In the genomic region with DNA sequence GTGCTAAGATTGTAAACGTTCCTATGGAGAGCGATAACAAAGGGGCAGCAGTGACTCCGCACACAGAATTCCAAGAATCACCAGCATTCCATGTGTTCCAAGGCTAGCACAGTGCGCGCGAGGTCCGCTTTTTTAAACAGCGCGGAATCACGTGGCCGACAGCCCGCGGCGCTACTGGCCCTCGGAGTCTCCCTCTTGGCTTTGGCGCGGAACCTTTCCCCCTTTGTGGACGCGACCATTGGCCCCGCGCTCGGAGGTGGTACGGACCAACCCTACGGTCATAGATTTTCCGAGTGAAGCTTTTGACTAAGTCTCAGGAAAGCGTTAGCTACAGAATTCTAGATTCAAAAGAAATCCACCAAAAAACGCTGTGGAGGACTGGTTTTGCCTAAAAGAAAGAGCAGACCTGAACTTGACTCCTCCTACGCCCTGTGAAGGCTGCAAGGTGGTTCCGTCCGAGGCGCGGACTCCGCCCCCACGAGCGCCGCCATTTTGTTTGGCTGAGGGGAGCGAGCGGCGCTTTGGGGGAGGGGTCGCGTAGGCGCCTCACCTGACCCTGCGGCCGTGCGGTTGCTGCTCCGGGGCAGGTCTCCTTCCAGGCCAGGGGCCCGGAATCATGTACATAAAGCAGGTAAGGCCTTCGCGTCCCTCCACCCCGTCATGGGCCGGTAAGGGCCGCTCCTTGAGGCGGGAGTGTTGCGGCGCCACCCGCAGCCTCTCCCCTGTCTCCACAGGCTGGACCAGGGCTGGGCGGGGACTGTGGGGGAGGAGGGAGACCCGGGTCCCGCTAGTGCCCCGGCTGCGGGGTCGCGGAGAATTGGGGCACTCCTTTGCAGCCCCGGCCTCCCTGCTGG, we compare ENCODE assay signal across 8 cellular contexts. TPM values are rescaled to one million over a fixed set of nuclear protein-coding genes. Genes with fewer than 3 reads are reported as not detected.
DNase-seq lines count a peak whose midpoint lies in the region; TF ChIP-seq lines count a peak whose summit lies in the region.

A gene (plus strand): TSS at position 495 of the 854 bp plus-strand sequence. CDS start 122 bp downstream, at position 617.

- peak within 1 kb of the TSS; percentile 99 for H3K14ac ChIP-seq in H9 (ENCODE audit: insufficient read depth, low read length)

- H3K36me3 Mint-ChIP-seq in H9 (ENCODE audit: insufficient read depth in 1 of 3, low read depth in 3 of 3): peaks cover 5 to 18% (median 16%) of the 10 kb centered on the region in 3 experiments; a peak in 6 of 7 replicates

- H4K20me1 ChIP-seq in H9 (ENCODE audit: control insufficient read depth, insufficient read depth, insufficient read length) (no peaks in the 10 kb centered on the region), neural cell (ENCODE audit: insufficient read depth) (no peaks in the 10 kb centered on the region)

- no peak for TF ChIP-seq POLR2A in stomach (IDR thresholded peaks at IDR 0.05)

- DNase-seq in H9: peak; percentile 96
- DNase-seq in MG63: peak; percentile 96
- peak; percentile 87 for DNase-seq in SHP77 treated with DMSO at 0.1 percent for 48 hours (lab: John Stamatoyannopoulos, UW)
- DNase-seq in activated gamma-delta T cell treated with Interleukin-2 at 50 U/mL for 16 hours: peak; percentile 89
- DNase-seq in fibroblast of villous mesenchyme (ENCODE audit: low read depth): peak; percentile 95
- DNase-seq in stomach: peak; percentile 89

- H2AFZ ChIP-seq in H9 (ENCODE audit: low read length): peak within 1 kb of the TSS; percentile 93
- peak within 1 kb of the TSS; percentile 90 for H2AFZ ChIP-seq in neural cell (ENCODE audit: low read depth, low read length)

- no peaks in the 10 kb centered on the region for H3K9me2 ChIP-seq in neural cell (ENCODE audit: insufficient read depth, low read length)

- no peaks in the 10 kb centered on the region for H3K79me1 ChIP-seq in H9 (ENCODE audit: insufficient read depth, low read depth, low read length, poor library complexity, severe bottlenecking)

- H3K4ac ChIP-seq in H9 (ENCODE audit: low read depth, low read length): no peak within 1 kb of the TSS; the same call in 1 of the 2 replicates

- peak within 1 kb of the TSS; percentile 98 for H2BK120ac ChIP-seq in H9 (ENCODE audit: low read depth, low read length, poor library complexity, severe bottlenecking)

- H3F3A ChIP-seq in neural cell (ENCODE audit: insufficient read depth, low read length, poor library complexity, severe bottlenecking): no peaks in the 10 kb centered on the region

- WGBS in H9 (ENCODE audit: extremely low coverage, insufficient read length, low lambda C conversion rate): no CpG with 5 or more reads among the region's 64 CpGs
- WGBS in stomach, 5 donors: 0 to 1% (median 0%) methylated on average over 56 to 64 of the region's 64 CpGs

- no peak within 1 kb of the TSS for H4K8ac ChIP-seq in H9 (replicated peaks; ENCODE audit: insufficient read length, low read depth, low read length)

- H3K9me3 ChIP-seq in ES-I3 (ENCODE audit: control insufficient read depth, insufficient read depth, low read length) (no peaks in the 10 kb centered on the region), H9 (ENCODE audit: control insufficient read depth, low read depth, low read length) (no peaks in the 10 kb centered on the region), MG63 (no peaks in the 10 kb centered on the region), neural cell (ENCODE audit: low read length) (no peaks in the 10 kb centered on the region), stomach (no peaks in the 10 kb centered on the region)

- H2BK15ac ChIP-seq in H9 (ENCODE audit: low read depth, low read length): no peak within 1 kb of the TSS

- peak within 1 kb of the TSS; percentile 99 for H3K18ac ChIP-seq in H9 (ENCODE audit: insufficient read length, low read depth, low read length)

- H3K36me3 ChIP-seq in ES-I3 (ENCODE audit: insufficient read depth, low read length) (0 out of 2 replicates have a peak, but pooled peaks cover 4% of the 10 kb centered on the region), MG63 (peaks cover 20% of the 10 kb centered on the region), neural cell (ENCODE audit: insufficient read depth, low read length) (no peaks in the 10 kb centered on the region), stomach (no peaks in the 10 kb centered on the region)

- no peak within 1 kb of the TSS for H2AK5ac ChIP-seq in H9 (ENCODE audit: insufficient read length, low read length)

- H3K79me2 ChIP-seq in H9 (ENCODE audit: insufficient read depth, low read length): peaks cover 25% of the 10 kb centered on the region; the same call in 1 of the 2 replicates
- peaks cover 48% of the 10 kb centered on the region for H3K79me2 ChIP-seq in neural cell (replicated peaks; ENCODE audit: insufficient read depth, low read length)

- TF ChIP-seq CTCF in H9 (conservative IDR thresholded peaks at IDR 0.05) (no peak), fibroblast of villous mesenchyme (IDR thresholded peaks at IDR 0.05; ENCODE audit: insufficient read depth, low read depth, low read length) (no peak), neural cell (IDR thresholded peaks at IDR 0.05; ENCODE audit: poor library complexity, severe bottlenecking) (peak; percentile 29), stomach (IDR thresholded peaks at IDR 0.05) (no peak)

- H3K23me2 ChIP-seq in H9 (ENCODE audit: insufficient read length, low read depth, low read length, poor library complexity, severe bottlenecking): peaks cover 5% of the 10 kb centered on the region

- peak within 1 kb of the TSS; percentile 73 for H3K4me2 ChIP-seq in H9 (ENCODE audit: insufficient read depth, insufficient read length, low read length)
- H3K4me2 ChIP-seq in neural cell (ENCODE audit: low read length): peak within 1 kb of the TSS; percentile 95

- H3K9me3 Mint-ChIP-seq in H9: no peaks in the 10 kb centered on the region

- no peaks in the 10 kb centered on the region; the same call in 1 of the 2 replicates for H3K4me1 ChIP-seq in ES-I3 (ENCODE audit: insufficient read depth, low read length)
- H3K4me1 ChIP-seq in H9 (ENCODE audit: insufficient read depth, low read length): no peaks in the 10 kb centered on the region
- peaks cover 12 to 49% (median 34%) of the 10 kb centered on the region in 4 donors for H3K4me1 ChIP-seq in stomach

- peak within 1 kb of the TSS; percentile 90 for H2BK5ac ChIP-seq in H9 (ENCODE audit: insufficient read length, low read length)

- peak within 1 kb of the TSS; percentile 93 for H3T11ph ChIP-seq in H9 (ENCODE audit: low read length)

- H2BK20ac ChIP-seq in H9 (ENCODE audit: low read depth, low read length, poor library complexity, severe bottlenecking): no peak within 1 kb of the TSS

- H3K27me3 ChIP-seq in H9 (ENCODE audit: insufficient read depth, low read length): no peaks in the 10 kb centered on the region
- no peaks in the 10 kb centered on the region for H3K27me3 ChIP-seq in MG63
- H3K27me3 ChIP-seq in neural cell (ENCODE audit: insufficient read depth, low read depth, low read length): no peaks in the 10 kb centered on the region
- no peaks in the 10 kb centered on the region for H3K27me3 ChIP-seq in stomach

- H2BK12ac ChIP-seq in H9 (ENCODE audit: insufficient read length, low read depth, low read length): no peak within 1 kb of the TSS

- peak within 1 kb of the TSS; percentile 70 for H4K91ac ChIP-seq in H9 (ENCODE audit: insufficient read length, low read depth, low read length)

- H3K23ac ChIP-seq in H9 (ENCODE audit: insufficient read length, low read depth, low read length): no peak within 1 kb of the TSS

- H3K27me3 Mint-ChIP-seq in H9 (ENCODE audit: low read depth): peaks cover 3% of the 10 kb centered on the region; the same call in 1 of the 2 replicates

- H3K27ac Mint-ChIP-seq in H9: peak within 1 kb of the TSS; percentile 99 to 100 (median 100)

- H3K4me3 ChIP-seq in MG63 (peak within 1 kb of the TSS; percentile 95), fibroblast of villous mesenchyme (ENCODE audit: low read depth, low read length) (peak within 1 kb of the TSS; percentile 92), neural cell (ENCODE audit: low read length) (peak within 1 kb of the TSS; percentile 91), stomach (peak within 1 kb of the TSS; percentile 92 to 99 (median 96))

- peak within 1 kb of the TSS; percentile 93 for H3K9ac ChIP-seq in ES-I3 (ENCODE audit: low read depth, low read length)
- H3K9ac ChIP-seq in H9 (ENCODE audit: extremely low read depth, insufficient read length, low read length): peak within 1 kb of the TSS; percentile 97
- H3K9ac ChIP-seq in neural cell (ENCODE audit: low read length): peak within 1 kb of the TSS; percentile 95

- peaks cover 27 to 30% of the 10 kb centered on the region in 2 experiments for H3K4me1 Mint-ChIP-seq in H9

- H4K5ac ChIP-seq in H9 (ENCODE audit: insufficient read length, low read depth, low read length): peak within 1 kb of the TSS; percentile 26

- peak; percentile 19 for TF ChIP-seq RAD21 in neural cell (conservative IDR thresholded peaks at IDR 0.05)

- peak within 1 kb of the TSS; percentile 87 for H3K56ac ChIP-seq in H9 (ENCODE audit: insufficient read length, low read depth, low read length)

- TF ChIP-seq EP300 in neural cell (conservative IDR thresholded peaks at IDR 0.05; ENCODE audit: poor library complexity, severe bottlenecking) (peak; percentile 46), stomach (IDR thresholded peaks at IDR 0.05) (no peak)

- H3K4me3 Mint-ChIP-seq in H9: peak within 1 kb of the TSS; percentile 95 to 98

- intact Hi-C loops in stomach (cut with DNase I; ENCODE audit: low total_unique reads): no loop called here

- peak within 1 kb of the TSS; percentile 83 for H3K27ac ChIP-seq in H9 (ENCODE audit: insufficient read length, low read depth, low read length)
- peak within 1 kb of the TSS; percentile 88 for H3K27ac ChIP-seq in neural cell (ENCODE audit: low read length)
- peak within 1 kb of the TSS; percentile 82 to 95 (median 93) for H3K27ac ChIP-seq in stomach

TF ChIP-seq in neural cell, 6 proteins besides CTCF, POLR2A, EP300 and RAD21 (continues in another document):
- peak; percentile 94 for TF ChIP-seq TAF1 (IDR thresholded peaks at IDR 0.05; ENCODE audit: low read depth)

RNA-seq across cellular contexts. Expression of the gene that starts here (rescaled TPM):
- total RNA-seq in H9 (2021): 80.6 and 82.4 TPM in 2 replicates
- total RNA-seq in MG63 (2014; rRNA removed; shearing (Covaris generic); ENCODE audit: low replicate concordance): 25.4 and 43.4 TPM in 2 replicates
- total RNA-seq in fibroblast of villous mesenchyme: 19.3 and 23.3 TPM in 2 replicates
- polyA plus RNA-seq in neural cell: 60.1 and 67.7 TPM in 2 replicates
- 99.3 and 120 TPM in 2 replicates for polyA minus RNA-seq in neural cell
- 10 to 100 TPM in 4 of 5 donors, 1 to 10 TPM in 1; 9.3 to 40.6 (median 18.5) TPM for total RNA-seq in stomach
- polyA plus RNA-seq in stomach: 10 to 100 TPM; 10.1 to 12.4 (median 12.2) TPM

Comparison
In these comparisons a context has a peak if more than half of its experiments do, and no peak if none do; other contexts are left out.
1. Peak in every context shown above with its lines: DNase-seq, H3K4me3 ChIP-seq and H3K27ac ChIP-seq.